16 cellular contexts compared by ENCODE assay signal in the genomic region with DNA sequence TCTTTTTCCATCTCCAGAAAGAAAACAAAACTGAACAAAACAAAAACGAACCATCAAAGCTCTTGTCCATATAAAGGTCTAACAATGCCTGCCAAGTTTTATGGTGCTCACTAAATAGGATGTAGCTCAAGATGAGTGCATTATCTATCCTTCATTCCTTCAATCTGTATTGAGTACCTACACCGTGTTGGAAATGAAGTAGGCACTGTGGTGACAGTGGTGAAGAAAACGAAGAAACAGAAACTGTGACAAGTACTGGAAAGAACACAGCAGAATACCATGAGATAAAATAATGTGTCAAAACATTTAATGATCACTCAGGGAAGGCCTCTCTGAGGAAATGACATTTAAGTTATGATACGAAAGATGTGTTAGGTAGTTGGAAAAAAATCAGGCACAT. TPM values are rescaled to one million over a fixed set of nuclear protein-coding genes. Genes with fewer than 3 reads are reported as not detected.
DNase-seq lines count a peak whose midpoint lies in the region; ATAC-seq and TF ChIP-seq lines count a peak whose summit lies in the region.
"Had no signal": no experiment of that assay in that cellular context is flagged by ENCODE, and none has a peak within 500 bp of the region (broad histone marks: within the 10 kb centered on the region; RNA-seq: fewer than 3 reads in every experiment).

No MANE protein-coding gene starts in this region.

- ATAC-seq in left ventricle myocardium superior (no peak), memory B cell (ENCODE audit: low read depth) (no peak), HG02763 (IDR thresholded peaks at IDR 0.05; ENCODE audit: unreplicated experiment) (no peak)
- ATAC-seq: HCT116, K562, left cardiac atrium, sciatic nerve had no signal

- H3K36me3 Mint-ChIP-seq in T-helper 2 cell treated with Interferon-gamma antibody and Interleukin-4, amounts not matched to agents 5 μg/mL and 100 μg/mL, for 36 hours (ENCODE audit: low read depth), result peaks cover 52% of the 10 kb centered on the region
- H3K36me3 Mint-ChIP-seq in memory B cell, result peaks cover 13% of the 10 kb centered on the region

- H3K4me1 Mint-ChIP-seq in T-helper 2 cell treated with Interferon-gamma antibody and Interleukin-4, amounts not matched to agents 5 μg/mL and 100 μg/mL, for 36 hours (ENCODE audit: low read depth), result peaks cover 67% of the 10 kb centered on the region
- peaks cover 56% of the 10 kb centered on the region for H3K4me1 Mint-ChIP-seq in memory B cell

- H3K4me3 Mint-ChIP-seq in T-helper 2 cell treated with Interferon-gamma antibody and Interleukin-4, amounts not matched to agents 5 μg/mL and 100 μg/mL, for 36 hours, result peak overlapping the region; percentile 68
- peak overlapping the region; percentile 40 for H3K4me3 Mint-ChIP-seq in memory B cell
- H3K4me3 Mint-ChIP-seq: dendritic cell treated with granulocyte-macrophage colony-stimulating factor and Interleukin-4, amounts not matched to agents 40 ng/mL and 50 ng/mL, for 4 days had no signal

- H3K27me3 Mint-ChIP-seq in T-helper 2 cell treated with Interferon-gamma antibody and Interleukin-4, amounts not matched to agents 5 μg/mL and 100 μg/mL, for 36 hours (ENCODE audit: low read depth), result no peaks in the 10 kb centered on the region
- no peaks in the 10 kb centered on the region for H3K27me3 Mint-ChIP-seq in memory B cell
- H3K27me3 Mint-ChIP-seq: dendritic cell treated with granulocyte-macrophage colony-stimulating factor and Interleukin-4, amounts not matched to agents 40 ng/mL and 50 ng/mL, for 4 days had no signal

- H3K4me3 ChIP-seq in right atrium auricular region, result no peak overlapping the region
- H3K4me3 ChIP-seq: K562 had no signal

- H3K9me3 Mint-ChIP-seq in T-helper 2 cell treated with Interferon-gamma antibody and Interleukin-4, amounts not matched to agents 5 μg/mL and 100 μg/mL, for 36 hours, result peaks cover 5% of the 10 kb centered on the region
- H3K9me3 Mint-ChIP-seq in memory B cell, result no peaks in the 10 kb centered on the region
- H3K9me3 Mint-ChIP-seq: dendritic cell treated with granulocyte-macrophage colony-stimulating factor and Interleukin-4, amounts not matched to agents 40 ng/mL and 50 ng/mL, for 4 days had no signal

- H3K27ac ChIP-seq in right atrium auricular region, result peak overlapping the region; percentile 21 to 50

- no peaks in the 10 kb centered on the region for H3K36me3 ChIP-seq in right atrium auricular region

- intact Hi-C loops in left ventricle myocardium superior (cut with micrococcal nuclease), result no loop called here

- no peak for TF ChIP-seq CTCF in right atrium auricular region (IDR thresholded peaks at IDR 0.05)

- H3K4me1 ChIP-seq in right atrium auricular region, result peaks cover 0 to 70% of the 10 kb centered on the region in 2 donors

- DNase-seq in right atrium auricular region (ENCODE audit: low spot score) (no peak), left ventricle myocardium superior (no peak), memory B cell (ENCODE audit: low spot score in 2 of 2) (no peak), NCI-H82 (lab: John Stamatoyannopoulos, UW) (no peak), NCI-H774 (lab: John Stamatoyannopoulos, UW) (no peak)
- peak; percentile 40 for DNase-seq in T-helper 2 cell treated with Interferon-gamma antibody and Interleukin-4, amounts not matched to agents 5 μg/mL and 100 μg/mL, for 36 hours (ENCODE audit: low spot score)
- DNase-seq: foreskin melanocyte; left cardiac atrium; NCI-H187 treated with DMSO at 0.1 percent for 48 hours; NCI-H226; NK-92 treated with Interleukin-12 subunit alpha and Interleukin-12 subunit beta, amount 100 ng/mL, for 24 hours had no signal

- H3K27ac Mint-ChIP-seq in T-helper 2 cell treated with Interferon-gamma antibody and Interleukin-4, amounts not matched to agents 5 μg/mL and 100 μg/mL, for 36 hours, result peak overlapping the region; percentile 84
- H3K27ac Mint-ChIP-seq in memory B cell, result peak overlapping the region; percentile 54
- H3K27ac Mint-ChIP-seq: dendritic cell treated with granulocyte-macrophage colony-stimulating factor and Interleukin-4, amounts not matched to agents 40 ng/mL and 50 ng/mL, for 4 days had no signal

- H3K9me3 ChIP-seq in right atrium auricular region, result no peaks in the 10 kb centered on the region

- no peaks in the 10 kb centered on the region for H3K27me3 ChIP-seq in right atrium auricular region

RNA-seq across cellular contexts. Expression of gene CBLB, which starts 36.2 kb away (rescaled TPM):
- 10 to 100 TPM; 24.6 to 27.3 TPM for total RNA-seq in right atrium auricular region
- 60.3 TPM for total RNA-seq in left ventricle myocardium superior
